In the genomic region with DNA sequence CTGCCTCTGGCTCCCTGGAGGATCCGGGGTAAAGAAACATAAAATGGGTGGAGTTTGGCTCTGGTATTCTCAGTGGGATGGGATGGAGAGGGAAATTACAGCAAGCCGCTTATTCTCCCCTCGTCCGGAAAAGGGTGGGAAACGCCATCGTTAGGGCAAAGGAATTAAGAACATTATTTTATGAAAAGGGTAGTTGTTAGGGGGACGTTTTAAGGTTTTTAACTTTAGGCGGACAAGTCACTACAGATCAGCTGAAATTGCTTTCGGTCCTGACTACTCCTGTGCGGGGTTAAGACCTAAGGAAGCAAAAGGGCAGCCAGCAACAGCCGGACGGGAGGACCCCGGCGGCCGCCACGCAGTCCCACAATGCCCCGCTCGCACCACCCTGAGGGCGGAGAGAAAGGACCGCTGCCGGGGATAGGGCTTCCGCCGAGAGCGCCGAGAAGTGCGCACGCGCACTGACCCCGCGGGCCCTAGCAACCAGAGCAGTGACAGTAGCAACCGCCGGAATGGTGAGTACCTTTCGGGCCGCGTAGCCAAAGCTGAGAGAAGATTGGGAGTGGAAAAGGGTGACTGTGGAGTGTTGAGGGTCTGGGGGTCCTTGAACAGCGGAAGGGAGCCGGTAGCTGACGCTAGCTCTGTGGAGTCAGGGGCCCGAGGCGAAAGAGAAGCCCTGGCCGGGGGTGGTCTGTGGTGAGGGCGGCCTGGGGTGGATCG, we compare ENCODE assay signal across 8 cellular contexts. TPM values are rescaled to one million over a fixed set of nuclear protein-coding genes. Genes with fewer than 3 reads are reported as not detected.
A peak's percentile ranks its signal among the peaks of the same experiment; 100 is the strongest.
DNase-seq lines count a peak whose midpoint lies in the region; ATAC-seq, FAIRE-seq and TF ChIP-seq lines count a peak whose summit lies in the region.

A gene with protein sequence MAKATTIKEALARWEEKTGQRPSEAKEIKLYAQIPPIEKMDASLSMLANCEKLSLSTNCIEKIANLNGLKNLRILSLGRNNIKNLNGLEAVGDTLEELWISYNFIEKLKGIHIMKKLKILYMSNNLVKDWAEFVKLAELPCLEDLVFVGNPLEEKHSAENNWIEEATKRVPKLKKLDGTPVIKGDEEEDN (plus strand): TSS at position 456 of the 717 bp plus-strand sequence. CDS start 54 bp downstream, at position 510.

- peak within 1 kb of the TSS; percentile 96 for H2AFZ ChIP-seq in keratinocyte (ENCODE audit: control insufficient read depth, low read length)

- TF ChIP-seq CTCF in AG10803 (conservative IDR thresholded peaks at IDR 0.05; ENCODE audit: low read length) (no peak), keratinocyte (optimal IDR thresholded peaks at IDR 0.05 in 1 of 3, IDR thresholded peaks at IDR 0.05 in 1 of 3, conservative IDR thresholded peaks at IDR 0.05 in 1 of 3; ENCODE audit: extremely low read depth in 1 of 3, insufficient read depth in 2 of 3, low read length in 3 of 3) (no peak)

- no peaks in the 10 kb centered on the region for H3K27me3 ChIP-seq in keratinocyte (ENCODE audit: control insufficient read depth, extremely low read depth, insufficient read depth, low read length)

- peak; percentile 86 for DNase-seq in AG10803 (ENCODE audit: low read depth)
- DNase-seq in NCI-H446 (lab: John Stamatoyannopoulos, UW): peak; percentile 89 to 94
- peak; percentile 43 to 46 for DNase-seq in cerebellar nuclear complex (lab: John Stamatoyannopoulos, UW)
- DNase-seq in keratinocyte (ENCODE audit: low read depth, low spot score): no peak
- DNase-seq in stimulated activated CD4-positive, alpha-beta T cell treated with anti-CD3 and anti-CD28 coated beads, Interleukin-12 subunit alpha, Interleukin-12 subunit beta, amount 100 ng/mL, for 48 hours (ENCODE audit: low read depth in 2 of 3, low spot score in 1 of 3): peak; percentile 79 to 91 (median 84)

- peak within 1 kb of the TSS; percentile 91 for H3K4me2 ChIP-seq in keratinocyte (ENCODE audit: control insufficient read depth, extremely low read depth, insufficient read depth, low read depth, low read length)

- peak; percentile 49 for FAIRE-seq in keratinocyte (lab: Jason Lieb, UNC)

- dilution Hi-C loops in keratinocyte (cut with MboI; ENCODE audit: extremely low pct_ligation_motif_present, low sequenced_read_pairs): no loop called here

- H3K9ac ChIP-seq in keratinocyte (ENCODE audit: control insufficient read depth, extremely low read depth, insufficient read depth, low read length): peak within 1 kb of the TSS; percentile 80

- peak within 1 kb of the TSS; percentile 94 for H3K4me3 ChIP-seq in AG10803 (ENCODE audit: low read length)
- H3K4me3 ChIP-seq in keratinocyte (ENCODE audit: control insufficient read depth in 2 of 3, extremely low read depth in 1 of 3, insufficient read depth in 2 of 3, low read depth in 1 of 3, low read length in 3 of 3): peak within 1 kb of the TSS; percentile 61 to 95 (median 74)

- no peaks in the 10 kb centered on the region for H3K9me1 ChIP-seq in keratinocyte (ENCODE audit: control insufficient read depth, extremely low read depth, insufficient read depth, low read length)

- no peaks in the 10 kb centered on the region for H3K36me3 ChIP-seq in keratinocyte (ENCODE audit: control insufficient read depth in 2 of 2, extremely low read depth in 1 of 2, insufficient read depth in 2 of 2, low read length in 2 of 2)

- no peaks in the 10 kb centered on the region for H4K20me1 ChIP-seq in keratinocyte (ENCODE audit: control insufficient read depth, extremely low read depth, insufficient read depth, low read length)

- H3K27ac ChIP-seq in keratinocyte (ENCODE audit: control insufficient read depth, insufficient read depth, low read length): peak within 1 kb of the TSS; percentile 72

- H3K79me2 ChIP-seq in keratinocyte (ENCODE audit: control insufficient read depth, insufficient read depth, low read length): peaks cover 1% of the 10 kb centered on the region

- no peaks in the 10 kb centered on the region for H3K9me3 ChIP-seq in keratinocyte (ENCODE audit: control insufficient read depth, low read depth, low read length)

- H3K4me1 ChIP-seq in keratinocyte (ENCODE audit: control insufficient read depth, extremely low read depth, insufficient read depth, low read length): peaks cover 6% of the 10 kb centered on the region

- peak; percentile 95 for ATAC-seq in GM19043 (IDR thresholded peaks at IDR 0.05; ENCODE audit: low read depth, unreplicated experiment)
- ATAC-seq in HG03354 (IDR thresholded peaks at IDR 0.05; ENCODE audit: poor library complexity, severe bottlenecking, unreplicated experiment): peak; percentile 99
- peak; percentile 100 for ATAC-seq in activated CD4-positive, CD25-positive, alpha-beta regulatory T cell treated with anti-CD3 and anti-CD28 coated beads, Interleukin-2, amount 50 U/mL, for 24 hours

RNA-seq across cellular contexts. Expression of the gene that starts here (rescaled TPM):
- 2.9 to 8.4 TPM (median 5.6 TPM) in 3 replicates for polyA plus RNA-seq in keratinocyte
- 3.4 TPM for polyA plus RNA-seq in keratinocyte (2011; ENCODE audit: low read depth)
- 2.9 and 8.3 TPM in 2 replicates for polyA plus RNA-seq in keratinocyte (2011; cell fraction: cytosol; rRNA removed)
- 3.2 and 3.7 TPM in 2 replicates for polyA plus RNA-seq in keratinocyte (2011; cell fraction: nucleus; rRNA removed)
- polyA plus RNA-seq in keratinocyte (2012; ENCODE audit: low replicate concordance): 1.7 and 6.7 TPM in 2 replicates
- polyA minus RNA-seq in keratinocyte: 0.66 to 2.1 TPM (median 1.4 TPM) in 3 replicates
- polyA minus RNA-seq in keratinocyte (2011; cell fraction: cytosol; rRNA and poly(A)+ RNA removed): 2.5 TPM
- polyA minus RNA-seq in keratinocyte (2011; cell fraction: nucleus; rRNA and poly(A)+ RNA removed): 1.1 and 2.1 TPM in 2 replicates
